ENCODE assay signal across 19 cellular contexts in genomic region chr7:151682831-151683614, GRCh38.
DNase-seq lines count a peak whose midpoint lies in the region; ATAC-seq and TF ChIP-seq lines count a peak whose summit lies in the region.
"Had no signal": no experiment of that assay in that cellular context is flagged by ENCODE, and none has a peak within 500 bp of the region (broad histone marks: within the 10 kb centered on the region; RNA-seq: fewer than 3 reads in every experiment).

No MANE protein-coding gene starts in this region.

- no peak for TF ChIP-seq EP300 in suprapubic skin (IDR thresholded peaks at IDR 0.05)

- CTCF ChIA-PET in PC-3 (lab: Charles Lee), result no interaction called here

- POLR2A ChIA-PET in naive thymus-derived CD8-positive, alpha-beta T cell (lab: Charles Lee), result no interaction called here
- POLR2A ChIA-PET in PC-3 (lab: Charles Lee; ENCODE audit: unreplicated experiment), result no interaction called here

- no peaks in the 10 kb centered on the region for H3K79me2 ChIP-seq in PC-3 (ENCODE audit: low read length)

- no peaks in the 10 kb centered on the region for H3K9me3 Mint-ChIP-seq in naive thymus-derived CD8-positive, alpha-beta T cell
- H3K9me3 Mint-ChIP-seq: H9; T-helper 1 cell treated with Interleukin-12 subunit alpha and Interleukin-12 subunit beta and Interleukin-4 antibody, amounts not matched to agents 30 μg/mL and 1 μg/mL, for 36 hours had no signal

- no peaks in the 10 kb centered on the region for H3F3A ChIP-seq in PC-3 (ENCODE audit: low read length, unreplicated experiment)

- H3K4me3 Mint-ChIP-seq in naive thymus-derived CD8-positive, alpha-beta T cell, result no peak overlapping the region
- H3K4me3 Mint-ChIP-seq: activated naive CD8-positive, alpha-beta T cell; H9; T-helper 1 cell treated with Interleukin-12 subunit alpha and Interleukin-12 subunit beta and Interleukin-4 antibody, amounts not matched to agents 30 μg/mL and 1 μg/mL, for 36 hours had no signal

- H3K9me3 ChIP-seq in suprapubic skin (no peaks in the 10 kb centered on the region), PC-3 (ENCODE audit: low read length) (no peaks in the 10 kb centered on the region)
- H3K9me3 ChIP-seq: BLaER1, gastrocnemius medialis had no signal

- ATAC-seq in naive thymus-derived CD8-positive, alpha-beta T cell, result no peak
- no peak for ATAC-seq in PC-3
- no peak for ATAC-seq in GM18858 (IDR thresholded peaks at IDR 0.05; ENCODE audit: unreplicated experiment)
- ATAC-seq in HG03175 (IDR thresholded peaks at IDR 0.05; ENCODE audit: unreplicated experiment), result no peak
- ATAC-seq: gastrocnemius medialis had no signal

- DNase-seq in MV-4-11 (lab: John Stamatoyannopoulos, UW) (peak; percentile 80), dorsolateral prefrontal cortex (peak in 6 of 10 donors; percentile 27 to 59 (median 47)), suprapubic skin (ENCODE audit: low spot score in 2 of 2) (peak in 1 of 2 donors; percentile 52), PC-3 (no peak)
- no peak for DNase-seq in naive thymus-derived CD8-positive, alpha-beta T cell
- DNase-seq: activated CD4-positive, alpha-beta T cell treated with anti-CD3 and anti-CD28 coated beads for 1 hour; activated CD8-positive, alpha-beta memory T cell treated with anti-CD3 and anti-CD28 coated beads, Interleukin-2, amount 50 U/mL, for 48 hours; DND-41; H9; NCI-H1105 treated with DMSO at 0.1 percent for 48 hours; retina; SHP77; stimulated activated CD4-positive, alpha-beta T cell treated with anti-CD3 and anti-CD28 coated beads, Interleukin-1b, Interleukin-23, amount 100 ng/mL, for 48 hours had no signal

- H3K4me1 ChIP-seq in suprapubic skin, result peaks cover 58% of the 10 kb centered on the region
- H3K4me1 ChIP-seq in PC-3 (ENCODE audit: insufficient read depth, low read length), result peaks cover 20% of the 10 kb centered on the region

- H3K4me1 Mint-ChIP-seq in naive thymus-derived CD8-positive, alpha-beta T cell, result peaks cover 20 to 40% (median 33%) of the 10 kb centered on the region in 4 donors

- peak overlapping the region in 52 of 59 donors; percentile 4 to 85 (median 68) for H3K27ac ChIP-seq in dorsolateral prefrontal cortex
- H3K27ac ChIP-seq in suprapubic skin, result peak overlapping the region; percentile 89
- H3K27ac ChIP-seq in PC-3 (ENCODE audit: low read length), result no peak overlapping the region
- H3K27ac ChIP-seq: BLaER1, gastrocnemius medialis had no signal

- no peaks in the 10 kb centered on the region for H3K36me3 ChIP-seq in suprapubic skin
- no peaks in the 10 kb centered on the region for H3K36me3 ChIP-seq in PC-3 (ENCODE audit: low read depth, low read length)
- H3K36me3 ChIP-seq: BLaER1, gastrocnemius medialis had no signal

- no peaks in the 10 kb centered on the region for H3K27me3 Mint-ChIP-seq in naive thymus-derived CD8-positive, alpha-beta T cell
- H3K27me3 Mint-ChIP-seq: activated naive CD8-positive, alpha-beta T cell had no signal

- intact Hi-C loops in dorsolateral prefrontal cortex (cut with DNase I), result no loop called here
- intact Hi-C loops in PC-3 (cut with micrococcal nuclease), result no loop called here

- no peak overlapping the region for H2AFZ ChIP-seq in PC-3 (ENCODE audit: low read length)

- TF ChIP-seq CTCF in dorsolateral prefrontal cortex (IDR thresholded peaks at IDR 0.05 in 54 of 56, conservative IDR thresholded peaks at IDR 0.05 in 2 of 56; ENCODE audit: low read depth in 1 of 56, partially characterized antibody in 56 of 56) (no peak), suprapubic skin (IDR thresholded peaks at IDR 0.05) (no peak), PC-3 (conservative IDR thresholded peaks at IDR 0.05; ENCODE audit: low read depth, low read length) (no peak)

- H3K27ac Mint-ChIP-seq in naive thymus-derived CD8-positive, alpha-beta T cell, result peak overlapping the region in 6 of 10 donors; percentile 11 to 87 (median 46)
- H3K27ac Mint-ChIP-seq: activated naive CD8-positive, alpha-beta T cell; T-helper 1 cell treated with Interleukin-12 subunit alpha and Interleukin-12 subunit beta and Interleukin-4 antibody, amounts not matched to agents 30 μg/mL and 1 μg/mL, for 36 hours had no signal

- BruUV-seq in PC-3 (replicated peaks; lab: Mats Ljungman, UMichigan), result no TSS peak

- H3K4me2 ChIP-seq in PC-3 (ENCODE audit: low read length), result no peak overlapping the region
- H3K4me2 ChIP-seq: BLaER1 had no signal

- H3K27me3 ChIP-seq in dorsolateral prefrontal cortex, result no peaks in the 10 kb centered on the region
- no peaks in the 10 kb centered on the region for H3K27me3 ChIP-seq in suprapubic skin
- no peaks in the 10 kb centered on the region for H3K27me3 ChIP-seq in PC-3 (ENCODE audit: low read length)
- H3K27me3 ChIP-seq: BLaER1, gastrocnemius medialis had no signal

- no peak overlapping the region for H3K9ac ChIP-seq in PC-3 (ENCODE audit: low read length)
- H3K9ac ChIP-seq: BLaER1 had no signal

- no peaks in the 10 kb centered on the region for H3K9me2 ChIP-seq in PC-3 (replicated peaks; ENCODE audit: low read length)

- H3K4me3 ChIP-seq in dorsolateral prefrontal cortex (no peak overlapping the region), suprapubic skin (no peak overlapping the region), PC-3 (ENCODE audit: low read length) (no peak overlapping the region)
- H3K4me3 ChIP-seq: BLaER1, gastrocnemius medialis had no signal

- TF ChIP-seq POLR2A in suprapubic skin (IDR thresholded peaks at IDR 0.05), result no peak

- H3K36me3 Mint-ChIP-seq in naive thymus-derived CD8-positive, alpha-beta T cell, result peaks cover 0 to 3% (median 0%) of the 10 kb centered on the region in 3 donors
- H3K36me3 Mint-ChIP-seq: activated naive CD8-positive, alpha-beta T cell had no signal

- H4K20me1 ChIP-seq in PC-3 (ENCODE audit: low read length), result no peaks in the 10 kb centered on the region
- H4K20me1 ChIP-seq: BLaER1 had no signal

- 84% methylated on average over 13 of the region's 14 CpGs for WGBS in suprapubic skin

Comparison
In these comparisons a context has a peak if more than half of its experiments do, and no peak if none do; other contexts are left out.
1. DNase-seq: peak in MV-4-11 (single experiment) and dorsolateral prefrontal cortex (6 of 10); none in naive thymus-derived CD8-positive, alpha-beta T cell (0 of 10) and PC-3 (single experiment).